In the genomic region with DNA sequence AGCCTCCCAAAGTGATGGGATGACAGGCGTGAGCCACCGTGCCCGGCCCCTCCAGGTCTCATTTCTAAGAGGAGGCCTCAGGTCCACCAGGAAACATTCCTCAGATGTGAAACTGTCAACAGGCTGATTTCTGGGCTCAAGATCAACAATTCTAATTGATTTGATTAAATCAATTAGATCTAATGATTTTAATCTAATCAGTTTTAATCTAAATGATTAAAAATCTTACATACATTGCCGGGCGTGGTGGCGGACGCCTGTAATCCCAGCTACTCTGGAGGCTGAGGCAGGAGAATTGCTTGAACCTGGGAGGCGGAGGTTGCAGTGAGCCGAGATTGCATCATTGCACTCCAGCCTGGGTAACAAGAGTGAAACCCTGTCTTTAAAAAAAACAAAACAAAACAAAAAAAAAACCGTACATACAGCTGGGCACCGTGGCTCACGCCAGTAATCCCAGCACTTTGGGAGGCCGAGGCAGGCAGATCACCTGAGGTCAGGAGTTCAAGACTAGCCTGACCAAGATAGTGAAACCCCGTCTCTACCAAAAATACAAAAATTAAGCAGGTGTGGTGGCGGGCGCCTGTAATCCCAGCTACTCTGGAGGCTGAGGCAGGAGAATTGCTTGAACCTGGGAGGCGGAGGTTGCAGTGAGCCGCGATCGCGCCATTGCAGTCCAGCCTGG, we compare ENCODE assay signal across 1 cellular context.
A peak's percentile ranks its signal among the peaks of the same experiment; 100 is the strongest.
TF ChIP-seq lines count a peak whose summit lies in the region.
"Not testable (repeated sequence)": the region's sequence is repeated elsewhere in the genome, so short reads cannot be mapped to it uniquely, and the experiment has no call there.

No MANE protein-coding gene starts in this region.

TF ChIP-seq in K562, 482 proteins besides CTCF, POLR2A, EP300 and RAD21 (continues in another document):
- TF ChIP-seq MCM7 (IDR thresholded peaks at IDR 0.05) (peak in 1 of 2 experiments; percentile 42; a peak in 1 of 4 replicates), AFF1 (IDR thresholded peaks at IDR 0.05; ENCODE audit: low read depth in 1 of 2, partially characterized antibody in 2 of 2) (peak in 1 of 2 experiments; percentile 53), GATAD2B (IDR thresholded peaks at IDR 0.05; ENCODE audit: borderline replicate concordance) (peak; percentile 71; the same call in 1 of the 2 replicates), EGR1 (conservative IDR thresholded peaks at IDR 0.05) (peak; percentile 2; the same call in 1 of the 2 replicates), SMARCE1 (IDR thresholded peaks at IDR 0.05) (peak; percentile 37; the same call in 1 of the 2 replicates), NFRKB (IDR thresholded peaks at IDR 0.05; ENCODE audit: low read depth) (peak; percentile 54; the same call in 1 of the 2 replicates), IRF9 (tag; IDR thresholded peaks at IDR 0.05) (peak; percentile 43; the same call in 1 of the 2 replicates), BCOR (IDR thresholded peaks at IDR 0.05) (peak; percentile 39), SMAD4 (CRISPR knock-in tag; conservative IDR thresholded peaks at IDR 0.05) (0 out of 2 replicates have a peak, but pooled peaks have one; percentile 14), ZBTB2 (IDR thresholded peaks at IDR 0.05) (peak; percentile 46; the same call in 1 of the 2 replicates), ZFX (CRISPR knock-in tag; IDR thresholded peaks at IDR 0.05) (peak; percentile 46; the same call in 1 of the 2 replicates), ATF3 (IDR thresholded peaks at IDR 0.05) (peak; percentile 94), SMARCA4 (IDR thresholded peaks at IDR 0.05) (peak; percentile 19; the same call in 1 of the 2 replicates), FOXK2 (conservative IDR thresholded peaks at IDR 0.05 in 1 of 2, IDR thresholded peaks at IDR 0.05 in 1 of 2; ENCODE audit: low read depth in 2 of 2) (0 out of 4 replicates have a peak, but pooled peaks of 1 of the 2 experiments have one; percentile 39), DACH1 (IDR thresholded peaks at IDR 0.05; ENCODE audit: partially characterized antibody) (peak; percentile 98), DPF2 (IDR thresholded peaks at IDR 0.05) (peak; percentile 38; the same call in 1 of the 2 replicates), CEBPB (tag; IDR thresholded peaks at IDR 0.05) (peak; percentile 90), NKRF (IDR thresholded peaks at IDR 0.05; ENCODE audit: borderline replicate concordance) (peak; percentile 47; the same call in 1 of the 2 replicates), CXXC5 (CRISPR knock-in tag; IDR thresholded peaks at IDR 0.05) (0 out of 2 replicates have a peak, but pooled peaks have one; percentile 26), CEBPG (CRISPR knock-in tag; IDR thresholded peaks at IDR 0.05) (peak; percentile 89), CEBPG (tag; conservative IDR thresholded peaks at IDR 0.05 in 1 of 2, IDR thresholded peaks at IDR 0.05 in 1 of 2) (peak; percentile 81 to 88), RBFOX2 (IDR thresholded peaks at IDR 0.05; ENCODE audit: low read depth, low read length) (peak; percentile 33; the same call in 1 of the 2 replicates), BRD9 (IDR thresholded peaks at IDR 0.05; ENCODE audit: low read depth, partially characterized antibody) (peak; percentile 48), CHD1 (IDR thresholded peaks at IDR 0.05; ENCODE audit: low read length) (peak; percentile 7), NR2C2 (tag; IDR thresholded peaks at IDR 0.05) (0 out of 2 replicates have a peak, but pooled peaks have one; percentile 26), ATF7 (IDR thresholded peaks at IDR 0.05) (peak; percentile 57; the same call in 1 of the 2 replicates)
- TF ChIP-seq, protein P1, sequence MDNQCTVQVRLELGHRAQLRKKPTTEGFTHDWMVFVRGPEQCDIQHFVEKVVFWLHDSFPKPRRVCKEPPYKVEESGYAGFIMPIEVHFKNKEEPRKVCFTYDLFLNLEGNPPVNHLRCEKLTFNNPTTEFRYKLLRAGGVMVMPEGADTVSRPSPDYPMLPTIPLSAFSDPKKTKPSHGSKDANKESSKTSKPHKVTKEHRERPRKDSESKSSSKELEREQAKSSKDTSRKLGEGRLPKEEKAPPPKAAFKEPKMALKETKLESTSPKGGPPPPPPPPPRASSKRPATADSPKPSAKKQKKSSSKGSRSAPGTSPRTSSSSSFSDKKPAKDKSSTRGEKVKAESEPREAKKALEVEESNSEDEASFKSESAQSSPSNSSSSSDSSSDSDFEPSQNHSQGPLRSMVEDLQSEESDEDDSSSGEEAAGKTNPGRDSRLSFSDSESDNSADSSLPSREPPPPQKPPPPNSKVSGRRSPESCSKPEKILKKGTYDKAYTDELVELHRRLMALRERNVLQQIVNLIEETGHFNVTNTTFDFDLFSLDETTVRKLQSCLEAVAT (IDR thresholded peaks at IDR 0.05): peak in 1 of 2 experiments; percentile 53; a peak in 1 of 4 replicates
- TF ChIP-seq ATF3 (CRISPR knock-in tag; conservative IDR thresholded peaks at IDR 0.05); NR2C2 (CRISPR knock-in tag; IDR thresholded peaks at IDR 0.05): not testable (repeated sequence)
- TF ChIP-seq, protein P2, sequence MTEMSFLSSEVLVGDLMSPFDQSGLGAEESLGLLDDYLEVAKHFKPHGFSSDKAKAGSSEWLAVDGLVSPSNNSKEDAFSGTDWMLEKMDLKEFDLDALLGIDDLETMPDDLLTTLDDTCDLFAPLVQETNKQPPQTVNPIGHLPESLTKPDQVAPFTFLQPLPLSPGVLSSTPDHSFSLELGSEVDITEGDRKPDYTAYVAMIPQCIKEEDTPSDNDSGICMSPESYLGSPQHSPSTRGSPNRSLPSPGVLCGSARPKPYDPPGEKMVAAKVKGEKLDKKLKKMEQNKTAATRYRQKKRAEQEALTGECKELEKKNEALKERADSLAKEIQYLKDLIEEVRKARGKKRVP (CRISPR knock-in tag; IDR thresholded peaks at IDR 0.05): peak; percentile 52; the same call in 1 of the 2 replicates
- TF ChIP-seq, protein P3, sequence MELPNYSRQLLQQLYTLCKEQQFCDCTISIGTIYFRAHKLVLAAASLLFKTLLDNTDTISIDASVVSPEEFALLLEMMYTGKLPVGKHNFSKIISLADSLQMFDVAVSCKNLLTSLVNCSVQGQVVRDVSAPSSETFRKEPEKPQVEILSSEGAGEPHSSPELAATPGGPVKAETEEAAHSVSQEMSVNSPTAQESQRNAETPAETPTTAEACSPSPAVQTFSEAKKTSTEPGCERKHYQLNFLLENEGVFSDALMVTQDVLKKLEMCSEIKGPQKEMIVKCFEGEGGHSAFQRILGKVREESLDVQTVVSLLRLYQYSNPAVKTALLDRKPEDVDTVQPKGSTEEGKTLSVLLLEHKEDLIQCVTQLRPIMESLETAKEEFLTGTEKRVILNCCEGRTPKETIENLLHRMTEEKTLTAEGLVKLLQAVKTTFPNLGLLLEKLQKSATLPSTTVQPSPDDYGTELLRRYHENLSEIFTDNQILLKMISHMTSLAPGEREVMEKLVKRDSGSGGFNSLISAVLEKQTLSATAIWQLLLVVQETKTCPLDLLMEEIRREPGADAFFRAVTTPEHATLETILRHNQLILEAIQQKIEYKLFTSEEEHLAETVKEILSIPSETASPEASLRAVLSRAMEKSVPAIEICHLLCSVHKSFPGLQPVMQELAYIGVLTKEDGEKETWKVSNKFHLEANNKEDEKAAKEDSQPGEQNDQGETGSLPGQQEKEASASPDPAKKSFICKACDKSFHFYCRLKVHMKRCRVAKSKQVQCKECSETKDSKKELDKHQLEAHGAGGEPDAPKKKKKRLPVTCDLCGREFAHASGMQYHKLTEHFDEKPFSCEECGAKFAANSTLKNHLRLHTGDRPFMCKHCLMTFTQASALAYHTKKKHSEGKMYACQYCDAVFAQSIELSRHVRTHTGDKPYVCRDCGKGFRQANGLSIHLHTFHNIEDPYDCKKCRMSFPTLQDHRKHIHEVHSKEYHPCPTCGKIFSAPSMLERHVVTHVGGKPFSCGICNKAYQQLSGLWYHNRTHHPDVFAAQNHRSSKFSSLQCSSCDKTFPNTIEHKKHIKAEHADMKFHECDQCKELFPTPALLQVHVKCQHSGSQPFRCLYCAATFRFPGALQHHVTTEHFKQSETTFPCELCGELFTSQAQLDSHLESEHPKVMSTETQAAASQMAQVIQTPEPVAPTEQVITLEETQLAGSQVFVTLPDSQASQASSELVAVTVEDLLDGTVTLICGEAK (IDR thresholded peaks at IDR 0.05): 0 out of 2 replicates have a peak, but pooled peaks have one; percentile 21
- TF ChIP-seq, protein P3 (CRISPR knock-in tag; IDR thresholded peaks at IDR 0.05): not testable (repeated sequence)
